Comparison of ENCODE assay signal across 1 cellular context in genomic region chr16:85460983-85461813, GRCh38.
A peak's percentile ranks its signal among the peaks of the same experiment; 100 is the strongest.
TF ChIP-seq lines count a peak whose summit lies in the region.

No MANE protein-coding gene starts in this region.

TF ChIP-seq in HEK293, 187 proteins besides CTCF, POLR2A, EP300 and RAD21 (continued from another document and continues in another):
- TF ChIP-seq PRDM2 (tag by site-specific recombination; IDR thresholded peaks at IDR 0.05; ENCODE audit: borderline replicate concordance) (no peak), ZNF184 (tag by site-specific recombination; IDR thresholded peaks at IDR 0.05) (no peak), PBX3 (CRISPR knock-in tag; IDR thresholded peaks at IDR 0.05) (no peak), ZFP69B (tag by site-specific recombination; IDR thresholded peaks at IDR 0.05) (no peak), ZNF529 (tag by site-specific recombination; IDR thresholded peaks at IDR 0.05; ENCODE audit: insufficient replicate concordance) (no peak), ZNF677 (tag by site-specific recombination; IDR thresholded peaks at IDR 0.05) (no peak), ZNF362 (tag by site-specific recombination; IDR thresholded peaks at IDR 0.05) (no peak), ZNF433 (tag by site-specific recombination; IDR thresholded peaks at IDR 0.05; ENCODE audit: low read depth) (no peak), ZNF510 (tag by site-specific recombination; IDR thresholded peaks at IDR 0.05; ENCODE audit: insufficient replicate concordance) (no peak), ZNF391 (tag by site-specific recombination; IDR thresholded peaks at IDR 0.05; ENCODE audit: borderline replicate concordance, low read depth) (0 out of 2 replicates have a peak, but pooled peaks have one; percentile 1), ZNF211 (tag by site-specific recombination; IDR thresholded peaks at IDR 0.05; ENCODE audit: low read depth) (no peak), ZSCAN18 (tag by site-specific recombination; IDR thresholded peaks at IDR 0.05) (no peak), HOXA7 (CRISPR knock-in tag; IDR thresholded peaks at IDR 0.05; ENCODE audit: borderline replicate concordance) (no peak), ZNF202 (tag by site-specific recombination; IDR thresholded peaks at IDR 0.05; ENCODE audit: borderline replicate concordance) (no peak), GLI4 (tag by site-specific recombination; IDR thresholded peaks at IDR 0.05) (no peak), ZNF394 (tag by site-specific recombination; IDR thresholded peaks at IDR 0.05; ENCODE audit: borderline replicate concordance) (no peak), ZNF10 (tag by site-specific recombination; IDR thresholded peaks at IDR 0.05) (no peak), ZNF157 (tag by site-specific recombination; IDR thresholded peaks at IDR 0.05) (no peak), ZNF701 (tag by site-specific recombination; IDR thresholded peaks at IDR 0.05) (no peak), ZBTB6 (tag by site-specific recombination; IDR thresholded peaks at IDR 0.05) (no peak), HOXC10 (CRISPR knock-in tag; IDR thresholded peaks at IDR 0.05) (no peak), ZNF837 (tag by site-specific recombination; IDR thresholded peaks at IDR 0.05) (no peak), ZNF518A (tag by site-specific recombination; conservative IDR thresholded peaks at IDR 0.05; ENCODE audit: low read depth) (no peak), KLF8 (tag by site-specific recombination; IDR thresholded peaks at IDR 0.05) (no peak), ZBTB49 (tag by site-specific recombination; IDR thresholded peaks at IDR 0.05; ENCODE audit: low read depth) (no peak), SETDB1 (IDR thresholded peaks at IDR 0.05; ENCODE audit: insufficient read length, low read length) (no peak), ZNF513 (tag by site-specific recombination; IDR thresholded peaks at IDR 0.05) (no peak), ZNF488 (tag by site-specific recombination; IDR thresholded peaks at IDR 0.05) (no peak), ZNF335 (tag by site-specific recombination; conservative IDR thresholded peaks at IDR 0.05) (no peak; the same call in 1 of the 2 replicates), ZNF791 (tag by site-specific recombination; IDR thresholded peaks at IDR 0.05) (no peak), ELK4 (IDR thresholded peaks at IDR 0.05; ENCODE audit: borderline replicate concordance, low read depth, low read length) (no peak), ZNF132 (tag by site-specific recombination; IDR thresholded peaks at IDR 0.05; ENCODE audit: borderline replicate concordance) (no peak), ZNF660 (tag by site-specific recombination; IDR thresholded peaks at IDR 0.05) (no peak), ZNF248 (tag by site-specific recombination; IDR thresholded peaks at IDR 0.05) (no peak), ZNF621 (tag by site-specific recombination; IDR thresholded peaks at IDR 0.05) (no peak), ZNF140 (tag by site-specific recombination; IDR thresholded peaks at IDR 0.05) (no peak)
